In the genomic region with DNA sequence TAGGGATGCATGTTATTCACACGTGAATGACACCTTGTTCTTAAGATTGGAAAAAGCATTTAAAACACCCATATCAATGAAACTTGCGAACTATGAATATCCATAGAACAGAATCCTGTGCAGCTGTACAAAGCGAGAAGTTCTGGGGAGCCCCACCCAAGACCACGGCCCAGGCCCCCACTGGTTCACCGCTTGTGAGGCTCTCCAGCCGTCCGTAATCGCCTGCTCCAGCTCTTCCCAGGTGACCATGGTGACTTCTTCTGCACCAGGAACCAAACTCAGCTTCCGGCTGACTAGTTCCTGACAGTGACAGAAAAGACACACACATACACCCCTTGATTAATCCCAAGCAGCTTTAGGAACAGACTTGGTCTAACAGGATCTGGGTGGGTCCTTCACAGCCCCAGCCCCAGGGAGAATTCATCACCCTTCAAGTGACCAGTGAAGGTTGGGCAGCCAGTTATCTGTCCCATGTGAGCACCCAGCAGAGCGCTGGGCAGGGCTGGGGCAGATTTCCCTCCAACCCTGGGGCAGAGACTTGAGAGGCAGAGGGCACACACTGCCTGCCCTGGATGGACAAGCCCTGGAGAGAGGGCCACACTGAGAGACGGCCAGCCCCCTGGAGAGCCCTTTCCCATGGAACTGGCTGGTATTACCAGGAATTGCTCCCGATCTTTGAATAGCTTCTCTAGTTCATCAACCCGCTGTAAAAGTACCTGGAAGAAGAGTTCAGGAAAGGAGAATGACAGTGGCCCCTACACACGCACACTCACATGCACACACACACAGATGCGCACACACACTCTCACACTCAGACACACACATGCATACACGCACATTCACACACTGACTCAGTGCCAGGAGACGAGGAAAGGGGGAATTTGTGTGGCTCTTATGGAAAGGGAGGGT, we compare ENCODE assay signal across 1 cellular context.
TF ChIP-seq lines count a peak whose summit lies in the region.

No MANE protein-coding gene starts in this region.

TF ChIP-seq in A549, 52 proteins besides CTCF, POLR2A, EP300 and RAD21 (continued from another document):
- TF ChIP-seq, protein P1, sequence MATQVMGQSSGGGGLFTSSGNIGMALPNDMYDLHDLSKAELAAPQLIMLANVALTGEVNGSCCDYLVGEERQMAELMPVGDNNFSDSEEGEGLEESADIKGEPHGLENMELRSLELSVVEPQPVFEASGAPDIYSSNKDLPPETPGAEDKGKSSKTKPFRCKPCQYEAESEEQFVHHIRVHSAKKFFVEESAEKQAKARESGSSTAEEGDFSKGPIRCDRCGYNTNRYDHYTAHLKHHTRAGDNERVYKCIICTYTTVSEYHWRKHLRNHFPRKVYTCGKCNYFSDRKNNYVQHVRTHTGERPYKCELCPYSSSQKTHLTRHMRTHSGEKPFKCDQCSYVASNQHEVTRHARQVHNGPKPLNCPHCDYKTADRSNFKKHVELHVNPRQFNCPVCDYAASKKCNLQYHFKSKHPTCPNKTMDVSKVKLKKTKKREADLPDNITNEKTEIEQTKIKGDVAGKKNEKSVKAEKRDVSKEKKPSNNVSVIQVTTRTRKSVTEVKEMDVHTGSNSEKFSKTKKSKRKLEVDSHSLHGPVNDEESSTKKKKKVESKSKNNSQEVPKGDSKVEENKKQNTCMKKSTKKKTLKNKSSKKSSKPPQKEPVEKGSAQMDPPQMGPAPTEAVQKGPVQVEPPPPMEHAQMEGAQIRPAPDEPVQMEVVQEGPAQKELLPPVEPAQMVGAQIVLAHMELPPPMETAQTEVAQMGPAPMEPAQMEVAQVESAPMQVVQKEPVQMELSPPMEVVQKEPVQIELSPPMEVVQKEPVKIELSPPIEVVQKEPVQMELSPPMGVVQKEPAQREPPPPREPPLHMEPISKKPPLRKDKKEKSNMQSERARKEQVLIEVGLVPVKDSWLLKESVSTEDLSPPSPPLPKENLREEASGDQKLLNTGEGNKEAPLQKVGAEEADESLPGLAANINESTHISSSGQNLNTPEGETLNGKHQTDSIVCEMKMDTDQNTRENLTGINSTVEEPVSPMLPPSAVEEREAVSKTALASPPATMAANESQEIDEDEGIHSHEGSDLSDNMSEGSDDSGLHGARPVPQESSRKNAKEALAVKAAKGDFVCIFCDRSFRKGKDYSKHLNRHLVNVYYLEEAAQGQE (IDR thresholded peaks at IDR 0.05) = no peak
